ENCODE assay signal across 9 cellular contexts in genomic region chr7:130628901-130629300, GRCh38. TPM values are rescaled to one million over a fixed set of nuclear protein-coding genes. Genes with fewer than 3 reads are reported as not detected.
"Had no signal": no experiment of that assay in that cellular context is flagged by ENCODE, and none has a peak within 500 bp of the region (broad histone marks: within the 10 kb centered on the region; RNA-seq: fewer than 3 reads in every experiment).

No MANE protein-coding gene starts in this region.

- ATAC-seq: GM12878 had no signal

- H3K4me3 ChIP-seq: GM12878 had no signal

- FAIRE-seq: G401.6, GM12878, GM12891, GM12892, GM18507, GM19239 had no signal

- DNase-seq: GDM1, GF-D8 had no signal

RNA-seq across cellular contexts. Expression of gene TSGA13, which starts 57.4 kb away (rescaled TPM):
- total RNA-seq: G401, GM12878 had no signal
- polyA plus RNA-seq: GM12878 had no signal
